32 cellular contexts compared by ENCODE assay signal in genomic region chrX:135698924-135699323, GRCh38. TPM values are rescaled to one million over a fixed set of nuclear protein-coding genes. Genes with fewer than 3 reads are reported as not detected.
DNase-seq lines count a peak whose midpoint lies in the region; ATAC-seq, FAIRE-seq and TF ChIP-seq lines count a peak whose summit lies in the region.
"Had no signal": no experiment of that assay in that cellular context is flagged by ENCODE, and none has a peak within 500 bp of the region (broad histone marks: within the 10 kb centered on the region; RNA-seq: fewer than 3 reads in every experiment).

No MANE protein-coding gene starts in this region.

- H3K4me2 ChIP-seq in A549, result no peak overlapping the region
- H3K4me2 ChIP-seq: BLaER1 had no signal

- TF ChIP-seq CTCF in right atrium auricular region (IDR thresholded peaks at IDR 0.05) (no peak), A549 (IDR thresholded peaks at IDR 0.05) (no peak)

- CTCF ChIA-PET in A549 (lab: Yijun Ruan, JAX), result interaction anchor here (1.4 kb wide), 1 partner anchor 9 kb away, joined by 3 read pairs; no protein-coding TSS in a partner anchor

- no peak for TF ChIP-seq POLR2A in A549 (IDR thresholded peaks at IDR 0.05; ENCODE audit: low read length)

- H3K27me3 ChIP-seq in right atrium auricular region, result no peaks in the 10 kb centered on the region
- H3K27me3 ChIP-seq: BE2C had no signal

- intact Hi-C loops in Right ventricle myocardium superior (cut with DNase I), result no loop called here
- intact Hi-C loops in left ventricle myocardium superior (cut with micrococcal nuclease), result no loop called here

- TF ChIP-seq RAD21 in A549 (conservative IDR thresholded peaks at IDR 0.05 in 1 of 2, IDR thresholded peaks at IDR 0.05 in 1 of 2), result no peak

- POLR2A ChIA-PET in A549 (lab: Yijun Ruan, JAX), result no interaction called here

- no peaks in the 10 kb centered on the region for H3K9me3 ChIP-seq in right atrium auricular region
- no peaks in the 10 kb centered on the region for H3K9me3 ChIP-seq in A549
- H3K9me3 ChIP-seq: BE2C, BLaER1 had no signal

- FAIRE-seq in A549 (lab: Jason Lieb, UNC), result peak; percentile 49
- FAIRE-seq: GM12878, GM12892, GM18507, GM19239 had no signal

- H3K36me3 ChIP-seq in right atrium auricular region, result no peaks in the 10 kb centered on the region
- H3K36me3 ChIP-seq: BE2C, BLaER1 had no signal

- no peak for TF ChIP-seq EP300 in A549 (IDR thresholded peaks at IDR 0.05)

- H3K27ac ChIP-seq in right atrium auricular region, result no peak overlapping the region
- H3K27ac ChIP-seq in A549, result no peak overlapping the region
- H3K27ac ChIP-seq: 22Rv1, BLaER1 had no signal

- H3K4me3 ChIP-seq in right atrium auricular region, result no peak overlapping the region
- H3K4me3 ChIP-seq in A549, result no peak overlapping the region
- H3K4me3 ChIP-seq: BLaER1, GM12878 had no signal

- ATAC-seq in Right ventricle myocardium superior (ENCODE audit: poor library complexity) (peak; percentile 76), A549 (no peak), left ventricle myocardium superior (peak; percentile 81), GM18867 (IDR thresholded peaks at IDR 0.05; ENCODE audit: unreplicated experiment) (no peak)
- ATAC-seq: GM12878 had no signal

- no peaks in the 10 kb centered on the region for H3K4me1 ChIP-seq in right atrium auricular region
- H3K4me1 ChIP-seq in A549, result no peaks in the 10 kb centered on the region
- H3K4me1 ChIP-seq: BE2C, BLaER1 had no signal

- peak; percentile 2 for DNase-seq in DMS53 (lab: John Stamatoyannopoulos, UW)
- no peak for DNase-seq in DMS53 treated with DMSO at 0.1 percent for 48 hours (lab: John Stamatoyannopoulos, UW; ENCODE audit: unreplicated experiment)
- DNase-seq in Right ventricle myocardium superior, result no peak
- no peak for DNase-seq in right atrium auricular region (ENCODE audit: low spot score)
- no peak for DNase-seq in A549 (ENCODE audit: low read depth in 1 of 2, low spot score in 1 of 2)
- DNase-seq in left ventricle myocardium superior, result no peak
- DNase-seq in ecto neural progenitor cell (ENCODE audit: low spot score), result no peak
- DNase-seq: ACHN; BE2C; C1 segment of cervical spinal cord; CD4-positive, alpha-beta memory T cell; CD4-positive, CD25-positive, alpha-beta regulatory T cell; CD8-positive, alpha-beta memory T cell; COR-L47; DMS 273 treated with DMSO at 0.1 percent for 48 hours; DMS153; DMS79; DND-41; EL; GDM1 had no signal

TF ChIP-seq in A549, 52 proteins besides CTCF, POLR2A, EP300 and RAD21:
- TF ChIP-seq JUN (IDR thresholded peaks at IDR 0.05) (no peak), CEBPB (IDR thresholded peaks at IDR 0.05) (no peak), CBX8 (IDR thresholded peaks at IDR 0.05) (no peak), PHF8 (IDR thresholded peaks at IDR 0.05; ENCODE audit: borderline replicate concordance, low read depth) (no peak), TFCP2L1 (CRISPR knock-in tag; IDR thresholded peaks at IDR 0.05) (no peak), ESRRA (IDR thresholded peaks at IDR 0.05; ENCODE audit: borderline replicate concordance, low read length) (no peak), FOXS1 (CRISPR knock-in tag; IDR thresholded peaks at IDR 0.05) (no peak), HOXB5 (CRISPR knock-in tag; IDR thresholded peaks at IDR 0.05) (no peak), MYC (IDR thresholded peaks at IDR 0.05; ENCODE audit: borderline replicate concordance, low read length) (no peak), NR3C1 (IDR thresholded peaks at IDR 0.05) (no peak), NFE2L2 (conservative IDR thresholded peaks at IDR 0.05; ENCODE audit: low read length) (no peak), ZNF302 (CRISPR knock-in tag; IDR thresholded peaks at IDR 0.05) (no peak), MAZ (IDR thresholded peaks at IDR 0.05; ENCODE audit: borderline replicate concordance, low read depth, low read length) (no peak)
- TF ChIP-seq, protein P1, sequence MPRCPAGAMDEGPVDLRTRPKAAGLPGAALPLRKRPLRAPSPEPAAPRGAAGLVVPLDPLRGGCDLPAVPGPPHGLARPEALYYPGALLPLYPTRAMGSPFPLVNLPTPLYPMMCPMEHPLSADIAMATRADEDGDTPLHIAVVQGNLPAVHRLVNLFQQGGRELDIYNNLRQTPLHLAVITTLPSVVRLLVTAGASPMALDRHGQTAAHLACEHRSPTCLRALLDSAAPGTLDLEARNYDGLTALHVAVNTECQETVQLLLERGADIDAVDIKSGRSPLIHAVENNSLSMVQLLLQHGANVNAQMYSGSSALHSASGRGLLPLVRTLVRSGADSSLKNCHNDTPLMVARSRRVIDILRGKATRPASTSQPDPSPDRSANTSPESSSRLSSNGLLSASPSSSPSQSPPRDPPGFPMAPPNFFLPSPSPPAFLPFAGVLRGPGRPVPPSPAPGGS (IDR thresholded peaks at IDR 0.05), result no peak

RNA-seq across cellular contexts. Expression of gene CT45A1, which starts 14.5 kb away (rescaled TPM):
- total RNA-seq in Right ventricle myocardium superior (not detected), right atrium auricular region (not detected), left ventricle myocardium superior (not detected)
- polyA plus RNA-seq in A549 (2011; rRNA removed) (not detected in 2 replicates), A549 (2017; fragmentation: RNase III; extraction: RNeasy Plus Mini Kit Qiagen cat#74134 plus additional on column Dnase treatment) (not detected in 3 replicates)
- polyA plus RNA-seq in A549 (2012; cell fraction: cytosol; rRNA removed), result 0.08 TPM in 1 of 2 replicates, not detected in the other
- polyA plus RNA-seq in A549 (2012; cell fraction: nucleus; rRNA removed), result not detected in 2 replicates
- polyA minus RNA-seq in A549 (2011; rRNA and poly(A)+ RNA removed), result not detected in 2 replicates
- total RNA-seq: A172; A673; CD4-positive, alpha-beta memory T cell; CD4-positive, CD25-positive, alpha-beta regulatory T cell; CD8-positive, alpha-beta memory T cell; G401; GM12878 had no signal
- polyA plus RNA-seq: AG04450; CD14-positive monocyte; CD4-positive, alpha-beta memory T cell; CD4-positive, CD25-positive, alpha-beta regulatory T cell; CD8-positive, alpha-beta memory T cell had no signal

Comparison
In these comparisons a context has a peak if more than half of its experiments do, and no peak if none do; other contexts are left out.
1. ATAC-seq: peak in Right ventricle myocardium superior (single experiment) and left ventricle myocardium superior (single experiment); none in A549 (0 of 2) and GM18867 (single experiment).